In the genomic region with DNA sequence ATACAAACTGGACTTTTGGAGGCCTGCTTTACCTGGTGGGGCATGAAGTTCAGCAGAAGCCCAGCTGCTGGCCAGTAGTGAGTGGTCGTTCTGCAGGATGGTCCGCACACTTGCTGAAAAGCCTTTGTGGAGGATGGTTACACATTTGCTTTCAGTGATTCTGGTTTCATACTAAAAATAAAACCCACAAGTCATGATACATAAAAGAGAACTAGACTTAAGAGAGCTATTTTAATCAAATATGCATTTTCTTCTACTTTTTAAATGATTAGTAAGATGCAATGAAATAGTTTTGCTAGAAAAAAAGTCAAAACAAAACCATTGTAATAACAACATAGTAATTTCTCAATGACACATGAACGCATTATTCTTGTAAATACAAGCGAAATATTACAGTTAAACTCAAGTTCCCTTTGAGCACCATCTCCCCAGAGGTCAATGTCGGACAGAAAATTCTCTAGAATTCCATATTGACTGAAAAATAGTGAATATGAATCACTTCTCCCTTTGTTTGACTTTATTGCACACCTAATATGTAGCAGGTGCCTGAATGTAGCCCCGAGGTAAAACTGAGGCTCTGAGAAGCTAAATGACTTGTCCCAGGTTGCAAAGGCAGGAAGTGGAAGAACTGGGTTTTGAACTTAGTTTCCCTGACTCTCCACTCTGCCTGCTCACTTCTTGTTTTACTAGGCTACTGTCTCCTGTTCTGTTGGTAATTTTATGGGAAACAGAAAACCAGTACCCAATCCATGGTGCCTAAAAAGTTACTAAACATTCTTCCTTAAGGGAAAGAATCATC, we compare ENCODE assay signal across 17 cellular contexts. TPM values are rescaled to one million over a fixed set of nuclear protein-coding genes. Genes with fewer than 3 reads are reported as not detected.
DNase-seq lines count a peak whose midpoint lies in the region; ATAC-seq and TF ChIP-seq lines count a peak whose summit lies in the region.
"Had no signal": no experiment of that assay in that cellular context is flagged by ENCODE, and none has a peak within 500 bp of the region (broad histone marks: within the 10 kb centered on the region; RNA-seq: fewer than 3 reads in every experiment).

No MANE protein-coding gene starts in this region.

- H3K9me3 ChIP-seq in OCI-LY3 (ENCODE audit: insufficient read depth, low read length): no peaks in the 10 kb centered on the region

- ATAC-seq in GM18861 (IDR thresholded peaks at IDR 0.05; ENCODE audit: unreplicated experiment) (peak; percentile 52), GM21515 (IDR thresholded peaks at IDR 0.05; ENCODE audit: unreplicated experiment) (peak; percentile 76), HG03025 (IDR thresholded peaks at IDR 0.05; ENCODE audit: low FRiP score, unreplicated experiment) (peak; percentile 60), HG02840 (IDR thresholded peaks at IDR 0.05; ENCODE audit: low FRiP score, unreplicated experiment) (no peak)
- ATAC-seq: HCT116 had no signal

- H3K36me3 ChIP-seq in OCI-LY3 (replicated peaks; ENCODE audit: low read depth, low read length): no peaks in the 10 kb centered on the region

- TF ChIP-seq CTCF in OCI-LY3 (IDR thresholded peaks at IDR 0.05; ENCODE audit: low read depth, low read length): no peak

- H2AFZ ChIP-seq in OCI-LY3 (ENCODE audit: low read depth, low read length): peak overlapping the region; percentile 26; the same call in 1 of the 2 replicates

- H3K4me2 ChIP-seq in OCI-LY3 (ENCODE audit: low read length): peak overlapping the region; percentile 74
- H3K4me2 ChIP-seq: KMS-11, smooth muscle cell had no signal

- DNase-seq in mucosa of gallbladder (ENCODE audit: low spot score): no peak
- no peak for DNase-seq in NCI-H510A treated with DMSO at 0.1 percent for 48 hours (lab: John Stamatoyannopoulos, UW)
- DNase-seq in NCI-H1930 (lab: John Stamatoyannopoulos, UW): no peak
- DNase-seq: activated CD4-positive, alpha-beta T cell treated with anti-CD3 and anti-CD28 coated beads, Interleukin-2, amount 50 U/mL, for 1 hour; activated naive CD8-positive, alpha-beta T cell treated with anti-CD3 and anti-CD28 coated beads, Interleukin-2, amount 10 ng/mL, durations not matched to agents 7 days and 5 days; activated T-cell treated with anti-CD3 and anti-CD28 coated beads, Interleukin-2, amount 50 U/mL, for 1 hour; Calu3; GDM1 had no signal

- H3K4me3 ChIP-seq in OCI-LY3 (ENCODE audit: low read length): peak overlapping the region; percentile 49
- H3K4me3 ChIP-seq: smooth muscle cell had no signal

- H3K27ac ChIP-seq in OCI-LY3 (ENCODE audit: low read length): peak overlapping the region; percentile 18; the same call in 1 of the 2 replicates
- H3K27ac ChIP-seq: KMS-11 had no signal

- no peaks in the 10 kb centered on the region for H3K79me2 ChIP-seq in OCI-LY3 (ENCODE audit: low read length)

- no peaks in the 10 kb centered on the region for H3K27me3 ChIP-seq in OCI-LY3 (ENCODE audit: low read depth, low read length)

- 0 out of 2 replicates have a peak overlapping the region, but pooled peaks have one; percentile 9 for H3K9ac ChIP-seq in OCI-LY3 (ENCODE audit: low read length)
- H3K9ac ChIP-seq: KMS-11 had no signal

- no peaks in the 10 kb centered on the region for H4K20me1 ChIP-seq in OCI-LY3 (ENCODE audit: insufficient read depth, low read length)

- H3K4me1 ChIP-seq in OCI-LY3 (ENCODE audit: low read length): peaks cover 31% of the 10 kb centered on the region

RNA-seq across cellular contexts. Expression of gene IL5RA, which starts 8.3 kb away (rescaled TPM):
- 0.60 TPM for total RNA-seq in mucosa of gallbladder
- total RNA-seq: Calu3, osteoblast, smooth muscle cell had no signal

RNA-seq across cellular contexts. Expression of gene TRNT1, which starts 24.9 kb away (rescaled TPM):
- total RNA-seq in mucosa of gallbladder: 22.0 TPM
